Comparison of ENCODE assay signal across 17 cellular contexts in genomic region chr12:80590085-80590484, GRCh38.
DNase-seq lines count a peak whose midpoint lies in the region; ATAC-seq and TF ChIP-seq lines count a peak whose summit lies in the region.
"Had no signal": no experiment of that assay in that cellular context is flagged by ENCODE, and none has a peak within 500 bp of the region (broad histone marks: within the 10 kb centered on the region; RNA-seq: fewer than 3 reads in every experiment).

No MANE protein-coding gene starts in this region.

- no peaks in the 10 kb centered on the region for H3K27me3 Mint-ChIP-seq in type B pancreatic cell

- H3K36me3 Mint-ChIP-seq in type B pancreatic cell = no peaks in the 10 kb centered on the region

- no peaks in the 10 kb centered on the region for H3K9me3 Mint-ChIP-seq in type B pancreatic cell

- H3K4me1 Mint-ChIP-seq in type B pancreatic cell (ENCODE audit: unreplicated experiment) = peaks cover 3% of the 10 kb centered on the region

- no peak for ATAC-seq in GM19467 (IDR thresholded peaks at IDR 0.05; ENCODE audit: unreplicated experiment)
- no peak for ATAC-seq in HG03571 (IDR thresholded peaks at IDR 0.05; ENCODE audit: unreplicated experiment)

- no peak overlapping the region for H3K4me3 ChIP-seq in fibroblast of mammary gland (ENCODE audit: control insufficient read depth, low read depth, low read length)
- H3K4me3 ChIP-seq: Peyer's patch had no signal

- TF ChIP-seq CTCF in fibroblast of mammary gland (conservative IDR thresholded peaks at IDR 0.05; ENCODE audit: control insufficient read depth, insufficient read depth, low read depth, low read length) = no peak
- no peak for TF ChIP-seq CTCF in type B pancreatic cell (conservative IDR thresholded peaks at IDR 0.05)

- no peak overlapping the region for H3K4me3 Mint-ChIP-seq in type B pancreatic cell

- H3K27ac Mint-ChIP-seq in type B pancreatic cell = peak overlapping the region; percentile 48

- DNase-seq in ELR (ENCODE audit: low read depth) (peak; percentile 70), M059J (ENCODE audit: low read depth) (peak; percentile 26), fibroblast of mammary gland (ENCODE audit: low read depth) (peak; percentile 34), type B pancreatic cell (ENCODE audit: extremely low spot score, unreplicated experiment) (no peak)
- DNase-seq in activated naive CD4-positive, alpha-beta T cell treated with Interleukin-2 at 50 U/mL for 16 hours = no peak
- DNase-seq: C1 segment of cervical spinal cord, DMS 273 treated with DMSO at 0.1 percent for 48 hours, Kasumi-1, NCI-H1417, NCI-H2029, NCI-H2171 treated with DMSO at 0.1 percent for 48 hours, NCI-H510A, NCI-H82, Peyer's patch, Right ventricle myocardium superior had no signal

Comparison
In these comparisons a context has a peak if more than half of its experiments do, and no peak if none do; other contexts are left out.
1. DNase-seq: peak in ELR (single experiment), M059J (single experiment) and fibroblast of mammary gland (single experiment); none in type B pancreatic cell (single experiment) and activated naive CD4-positive, alpha-beta T cell treated with Interleukin-2 at 50 U/mL for 16 hours (single experiment).